8 cellular contexts compared by ENCODE assay signal in genomic region chr17:11644265-11645212, GRCh38. TPM values are rescaled to one million over a fixed set of nuclear protein-coding genes. Genes with fewer than 3 reads are reported as not detected.
DNase-seq lines count a peak whose midpoint lies in the region; ATAC-seq and TF ChIP-seq lines count a peak whose summit lies in the region.

No MANE protein-coding gene starts in this region.

- no peak overlapping the region for H3K4me3 ChIP-seq in thyroid gland (replicated peaks in 1 of 3)

- no peak overlapping the region for H3K27ac ChIP-seq in thyroid gland

- POLR2A ChIA-PET in activated CD4-positive, alpha-beta T cell treated with anti-CD3 and anti-CD28 coated beads, Interleukin-2, amount 10 ng/mL, durations not matched to agents 7 days and 5 days (lab: Charles Lee): no interaction called here
- POLR2A ChIA-PET in naive thymus-derived CD8-positive, alpha-beta T cell (lab: Charles Lee): no interaction called here

- intact Hi-C loops in thyroid gland (cut with DNase I): loop anchor here (10.0 kb wide), 1 partner anchor 770 kb away; no protein-coding TSS in a partner anchor

- peak; percentile 78 for ATAC-seq in GM19395 (IDR thresholded peaks at IDR 0.05; ENCODE audit: unreplicated experiment)
- no peak for ATAC-seq in naive thymus-derived CD8-positive, alpha-beta T cell
- no peak for ATAC-seq in HG03108 (IDR thresholded peaks at IDR 0.05; ENCODE audit: unreplicated experiment)

- DNase-seq in AML-193 (lab: John Stamatoyannopoulos, UW) (peak; percentile 17 to 43), NCI-H2196 (lab: John Stamatoyannopoulos, UW; ENCODE audit: unreplicated experiment) (peak; percentile 63), fibroblast of gingiva (ENCODE audit: low read depth) (peak; percentile 18), thyroid gland (peak; percentile 75 to 76)
- peak; percentile 58 for DNase-seq in activated CD4-positive, alpha-beta T cell treated with anti-CD3 and anti-CD28 coated beads, Interleukin-2, amount 10 ng/mL, durations not matched to agents 7 days and 5 days
- DNase-seq in naive thymus-derived CD8-positive, alpha-beta T cell: peak in 9 of 10 donors; percentile 5 to 65 (median 21)

- H3K27me3 Mint-ChIP-seq in activated CD4-positive, alpha-beta T cell treated with anti-CD3 and anti-CD28 coated beads, Interleukin-2, amount 10 ng/mL, durations not matched to agents 7 days and 5 days: no peaks in the 10 kb centered on the region
- peaks cover 0 to 11% (median 0%) of the 10 kb centered on the region in 5 donors for H3K27me3 Mint-ChIP-seq in naive thymus-derived CD8-positive, alpha-beta T cell

- H3K27me3 ChIP-seq in thyroid gland: no peaks in the 10 kb centered on the region

- 31% methylated on average over 18 of the region's 18 CpGs for WGBS in thyroid gland, 2 donors

- H3K36me3 Mint-ChIP-seq in activated CD4-positive, alpha-beta T cell treated with anti-CD3 and anti-CD28 coated beads, Interleukin-2, amount 10 ng/mL, durations not matched to agents 7 days and 5 days (ENCODE audit: low read depth): no peaks in the 10 kb centered on the region
- H3K36me3 Mint-ChIP-seq in naive thymus-derived CD8-positive, alpha-beta T cell: no peaks in the 10 kb centered on the region

- peaks cover 0 to 5% of the 10 kb centered on the region in 2 donors for H3K4me1 ChIP-seq in thyroid gland

- TF ChIP-seq CTCF in thyroid gland (IDR thresholded peaks at IDR 0.05): peak; percentile 38 to 80 (median 70)

- H3K27ac Mint-ChIP-seq in activated CD4-positive, alpha-beta T cell treated with anti-CD3 and anti-CD28 coated beads, Interleukin-2, amount 10 ng/mL, durations not matched to agents 7 days and 5 days: no peak overlapping the region
- H3K27ac Mint-ChIP-seq in naive thymus-derived CD8-positive, alpha-beta T cell: no peak overlapping the region

- CTCF ChIA-PET in activated CD4-positive, alpha-beta T cell treated with anti-CD3 and anti-CD28 coated beads, Interleukin-2, amount 10 ng/mL, durations not matched to agents 7 days and 5 days (lab: Charles Lee): interaction anchor here (0.6 kb wide), 1 partner anchor 599 kb away, joined by 3 read pairs; no protein-coding TSS in a partner anchor

- no peaks in the 10 kb centered on the region for H3K9me3 Mint-ChIP-seq in activated CD4-positive, alpha-beta T cell treated with anti-CD3 and anti-CD28 coated beads, Interleukin-2, amount 10 ng/mL, durations not matched to agents 7 days and 5 days
- peaks cover 0 to 7% (median 0%) of the 10 kb centered on the region in 9 donors for H3K9me3 Mint-ChIP-seq in naive thymus-derived CD8-positive, alpha-beta T cell

- H3K4me3 Mint-ChIP-seq in activated CD4-positive, alpha-beta T cell treated with anti-CD3 and anti-CD28 coated beads, Interleukin-2, amount 10 ng/mL, durations not matched to agents 7 days and 5 days: no peak overlapping the region
- H3K4me3 Mint-ChIP-seq in naive thymus-derived CD8-positive, alpha-beta T cell: no peak overlapping the region

- H3K4me1 Mint-ChIP-seq in activated CD4-positive, alpha-beta T cell treated with anti-CD3 and anti-CD28 coated beads, Interleukin-2, amount 10 ng/mL, durations not matched to agents 7 days and 5 days: no peaks in the 10 kb centered on the region
- H3K4me1 Mint-ChIP-seq in naive thymus-derived CD8-positive, alpha-beta T cell: peaks cover 0 to 7% (median 4%) of the 10 kb centered on the region in 4 donors

- no peaks in the 10 kb centered on the region for H3K36me3 ChIP-seq in thyroid gland

- no peak for TF ChIP-seq POLR2A in thyroid gland (IDR thresholded peaks at IDR 0.05)

- H3K9me3 ChIP-seq in thyroid gland: no peaks in the 10 kb centered on the region

RNA-seq across cellular contexts. Expression of gene DNAH9, which starts 46.3 kb away (rescaled TPM):
- not detected for total RNA-seq in activated CD4-positive, alpha-beta T cell treated with anti-CD3 and anti-CD28 coated beads, Interleukin-2, amount 10 ng/mL, durations not matched to agents 7 days and 5 days
- not detected for total RNA-seq in naive thymus-derived CD8-positive, alpha-beta T cell
- polyA plus RNA-seq in naive thymus-derived CD8-positive, alpha-beta T cell: not detected
- 1 to 10 TPM in 2 of 4 donors, under 1 TPM in 2; under 0.01 to 4.3 (median 2.3) TPM for total RNA-seq in thyroid gland

Comparison
In these comparisons a context has a peak if more than half of its experiments do, and no peak if none do; other contexts are left out.
1. DNase-seq: peak in every context shown above with its lines; median percentile 76 in thyroid gland; 63 in NCI-H2196; 58 in activated CD4-positive, alpha-beta T cell treated with anti-CD3 and anti-CD28 coated beads, Interleukin-2, amount 10 ng/mL, durations not matched to agents 7 days and 5 days; 30 in AML-193; 21 in naive thymus-derived CD8-positive, alpha-beta T cell; 18 in fibroblast of gingiva.